Comparison of ENCODE assay signal across 1 cellular context in genomic region chr20:36887779-36888133, GRCh38.
TF ChIP-seq lines count a peak whose summit lies in the region.

No MANE protein-coding gene starts in this region.

TF ChIP-seq in IMR-90, 13 proteins besides CTCF, POLR2A, EP300 and RAD21:
- no peak for TF ChIP-seq MAFK (IDR thresholded peaks at IDR 0.05; ENCODE audit: low read depth, low read length)
- TF ChIP-seq BHLHE40 (IDR thresholded peaks at IDR 0.05; ENCODE audit: low read depth, low read length): no peak
- TF ChIP-seq MXI1 (IDR thresholded peaks at IDR 0.05; ENCODE audit: borderline replicate concordance, low read depth, low read length): no peak
- TF ChIP-seq MAZ (IDR thresholded peaks at IDR 0.05; ENCODE audit: borderline replicate concordance, low read depth, low read length): no peak
- no peak for TF ChIP-seq RFX5 (IDR thresholded peaks at IDR 0.05; ENCODE audit: low read depth, low read length)
- TF ChIP-seq RCOR1 (IDR thresholded peaks at IDR 0.05; ENCODE audit: insufficient replicate concordance, low read length): no peak
- TF ChIP-seq FOS (IDR thresholded peaks at IDR 0.05; ENCODE audit: low read depth, low read length): no peak
- TF ChIP-seq CEBPB (IDR thresholded peaks at IDR 0.05; ENCODE audit: low read depth, low read length): no peak
- no peak for TF ChIP-seq CHD1 (IDR thresholded peaks at IDR 0.05; ENCODE audit: low read depth, low read length)
- TF ChIP-seq, protein P1, sequence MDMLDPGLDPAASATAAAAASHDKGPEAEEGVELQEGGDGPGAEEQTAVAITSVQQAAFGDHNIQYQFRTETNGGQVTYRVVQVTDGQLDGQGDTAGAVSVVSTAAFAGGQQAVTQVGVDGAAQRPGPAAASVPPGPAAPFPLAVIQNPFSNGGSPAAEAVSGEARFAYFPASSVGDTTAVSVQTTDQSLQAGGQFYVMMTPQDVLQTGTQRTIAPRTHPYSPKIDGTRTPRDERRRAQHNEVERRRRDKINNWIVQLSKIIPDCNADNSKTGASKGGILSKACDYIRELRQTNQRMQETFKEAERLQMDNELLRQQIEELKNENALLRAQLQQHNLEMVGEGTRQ (IDR thresholded peaks at IDR 0.05; ENCODE audit: low read depth, low read length): no peak
- no peak for TF ChIP-seq SMC3 (IDR thresholded peaks at IDR 0.05; ENCODE audit: low read depth, low read length)
- no peak for TF ChIP-seq NFE2L2 (IDR thresholded peaks at IDR 0.05; ENCODE audit: low read depth, low read length)
- no peak for TF ChIP-seq ELK1 (IDR thresholded peaks at IDR 0.05; ENCODE audit: borderline replicate concordance, low read depth, low read length)
TF ChIP-seq in IMR-90: peak in this region for 0.
